In the genomic region with DNA sequence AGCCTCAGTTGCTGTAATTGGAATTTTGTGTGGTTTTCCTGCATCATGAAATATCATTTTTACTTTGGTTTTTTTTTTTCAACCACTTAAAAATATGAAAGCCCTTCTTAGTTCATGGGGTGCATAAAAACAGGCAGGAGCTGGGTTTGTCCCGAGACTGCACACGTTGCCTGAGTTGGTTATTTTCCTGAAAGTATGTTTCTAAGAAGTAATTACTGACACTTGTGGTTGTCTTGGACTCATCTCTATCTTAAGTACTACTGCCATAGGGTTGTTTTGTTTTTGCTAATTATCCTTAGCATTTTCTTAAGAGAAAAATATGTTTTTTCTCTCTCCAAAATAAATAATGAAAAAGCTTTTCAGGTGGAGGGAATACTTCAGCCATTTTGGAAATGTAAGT, we compare ENCODE assay signal across 1 cellular context.
TF ChIP-seq lines count a peak whose summit lies in the region.

No MANE protein-coding gene starts in this region.

TF ChIP-seq in GM12878, 131 proteins besides CTCF, POLR2A, EP300 and RAD21:
- TF ChIP-seq, protein P1, sequence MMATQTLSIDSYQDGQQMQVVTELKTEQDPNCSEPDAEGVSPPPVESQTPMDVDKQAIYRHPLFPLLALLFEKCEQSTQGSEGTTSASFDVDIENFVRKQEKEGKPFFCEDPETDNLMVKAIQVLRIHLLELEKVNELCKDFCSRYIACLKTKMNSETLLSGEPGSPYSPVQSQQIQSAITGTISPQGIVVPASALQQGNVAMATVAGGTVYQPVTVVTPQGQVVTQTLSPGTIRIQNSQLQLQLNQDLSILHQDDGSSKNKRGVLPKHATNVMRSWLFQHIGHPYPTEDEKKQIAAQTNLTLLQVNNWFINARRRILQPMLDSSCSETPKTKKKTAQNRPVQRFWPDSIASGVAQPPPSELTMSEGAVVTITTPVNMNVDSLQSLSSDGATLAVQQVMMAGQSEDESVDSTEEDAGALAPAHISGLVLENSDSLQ (IDR thresholded peaks at IDR 0.05): no peak
- TF ChIP-seq, protein P2, sequence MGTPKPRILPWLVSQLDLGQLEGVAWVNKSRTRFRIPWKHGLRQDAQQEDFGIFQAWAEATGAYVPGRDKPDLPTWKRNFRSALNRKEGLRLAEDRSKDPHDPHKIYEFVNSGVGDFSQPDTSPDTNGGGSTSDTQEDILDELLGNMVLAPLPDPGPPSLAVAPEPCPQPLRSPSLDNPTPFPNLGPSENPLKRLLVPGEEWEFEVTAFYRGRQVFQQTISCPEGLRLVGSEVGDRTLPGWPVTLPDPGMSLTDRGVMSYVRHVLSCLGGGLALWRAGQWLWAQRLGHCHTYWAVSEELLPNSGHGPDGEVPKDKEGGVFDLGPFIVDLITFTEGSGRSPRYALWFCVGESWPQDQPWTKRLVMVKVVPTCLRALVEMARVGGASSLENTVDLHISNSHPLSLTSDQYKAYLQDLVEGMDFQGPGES (IDR thresholded peaks at IDR 0.05): no peak
- TF ChIP-seq NFXL1 (IDR thresholded peaks at IDR 0.05; ENCODE audit: borderline replicate concordance) (no peak), MYB (IDR thresholded peaks at IDR 0.05; ENCODE audit: borderline replicate concordance, low read depth, low read length) (no peak), BRCA1 (IDR thresholded peaks at IDR 0.05; ENCODE audit: low read depth, low read length) (no peak), ZNF274 (IDR thresholded peaks at IDR 0.05; ENCODE audit: insufficient read depth, insufficient read length) (no peak), ZZZ3 (IDR thresholded peaks at IDR 0.05; ENCODE audit: control insufficient read depth, insufficient read length, low read depth) (no peak), SRF (IDR thresholded peaks at IDR 0.05; ENCODE audit: low read depth in 2 of 2, low read length in 2 of 2) (no peak)
- TF ChIP-seq, protein P3, sequence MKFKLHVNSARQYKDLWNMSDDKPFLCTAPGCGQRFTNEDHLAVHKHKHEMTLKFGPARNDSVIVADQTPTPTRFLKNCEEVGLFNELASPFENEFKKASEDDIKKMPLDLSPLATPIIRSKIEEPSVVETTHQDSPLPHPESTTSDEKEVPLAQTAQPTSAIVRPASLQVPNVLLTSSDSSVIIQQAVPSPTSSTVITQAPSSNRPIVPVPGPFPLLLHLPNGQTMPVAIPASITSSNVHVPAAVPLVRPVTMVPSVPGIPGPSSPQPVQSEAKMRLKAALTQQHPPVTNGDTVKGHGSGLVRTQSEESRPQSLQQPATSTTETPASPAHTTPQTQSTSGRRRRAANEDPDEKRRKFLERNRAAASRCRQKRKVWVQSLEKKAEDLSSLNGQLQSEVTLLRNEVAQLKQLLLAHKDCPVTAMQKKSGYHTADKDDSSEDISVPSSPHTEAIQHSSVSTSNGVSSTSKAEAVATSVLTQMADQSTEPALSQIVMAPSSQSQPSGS (IDR thresholded peaks at IDR 0.05; ENCODE audit: low read length): no peak
- TF ChIP-seq, protein P4, sequence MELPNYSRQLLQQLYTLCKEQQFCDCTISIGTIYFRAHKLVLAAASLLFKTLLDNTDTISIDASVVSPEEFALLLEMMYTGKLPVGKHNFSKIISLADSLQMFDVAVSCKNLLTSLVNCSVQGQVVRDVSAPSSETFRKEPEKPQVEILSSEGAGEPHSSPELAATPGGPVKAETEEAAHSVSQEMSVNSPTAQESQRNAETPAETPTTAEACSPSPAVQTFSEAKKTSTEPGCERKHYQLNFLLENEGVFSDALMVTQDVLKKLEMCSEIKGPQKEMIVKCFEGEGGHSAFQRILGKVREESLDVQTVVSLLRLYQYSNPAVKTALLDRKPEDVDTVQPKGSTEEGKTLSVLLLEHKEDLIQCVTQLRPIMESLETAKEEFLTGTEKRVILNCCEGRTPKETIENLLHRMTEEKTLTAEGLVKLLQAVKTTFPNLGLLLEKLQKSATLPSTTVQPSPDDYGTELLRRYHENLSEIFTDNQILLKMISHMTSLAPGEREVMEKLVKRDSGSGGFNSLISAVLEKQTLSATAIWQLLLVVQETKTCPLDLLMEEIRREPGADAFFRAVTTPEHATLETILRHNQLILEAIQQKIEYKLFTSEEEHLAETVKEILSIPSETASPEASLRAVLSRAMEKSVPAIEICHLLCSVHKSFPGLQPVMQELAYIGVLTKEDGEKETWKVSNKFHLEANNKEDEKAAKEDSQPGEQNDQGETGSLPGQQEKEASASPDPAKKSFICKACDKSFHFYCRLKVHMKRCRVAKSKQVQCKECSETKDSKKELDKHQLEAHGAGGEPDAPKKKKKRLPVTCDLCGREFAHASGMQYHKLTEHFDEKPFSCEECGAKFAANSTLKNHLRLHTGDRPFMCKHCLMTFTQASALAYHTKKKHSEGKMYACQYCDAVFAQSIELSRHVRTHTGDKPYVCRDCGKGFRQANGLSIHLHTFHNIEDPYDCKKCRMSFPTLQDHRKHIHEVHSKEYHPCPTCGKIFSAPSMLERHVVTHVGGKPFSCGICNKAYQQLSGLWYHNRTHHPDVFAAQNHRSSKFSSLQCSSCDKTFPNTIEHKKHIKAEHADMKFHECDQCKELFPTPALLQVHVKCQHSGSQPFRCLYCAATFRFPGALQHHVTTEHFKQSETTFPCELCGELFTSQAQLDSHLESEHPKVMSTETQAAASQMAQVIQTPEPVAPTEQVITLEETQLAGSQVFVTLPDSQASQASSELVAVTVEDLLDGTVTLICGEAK (IDR thresholded peaks at IDR 0.05; ENCODE audit: borderline replicate concordance): no peak
- TF ChIP-seq, protein P5, sequence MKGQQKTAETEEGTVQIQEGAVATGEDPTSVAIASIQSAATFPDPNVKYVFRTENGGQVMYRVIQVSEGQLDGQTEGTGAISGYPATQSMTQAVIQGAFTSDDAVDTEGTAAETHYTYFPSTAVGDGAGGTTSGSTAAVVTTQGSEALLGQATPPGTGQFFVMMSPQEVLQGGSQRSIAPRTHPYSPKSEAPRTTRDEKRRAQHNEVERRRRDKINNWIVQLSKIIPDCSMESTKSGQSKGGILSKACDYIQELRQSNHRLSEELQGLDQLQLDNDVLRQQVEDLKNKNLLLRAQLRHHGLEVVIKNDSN (IDR thresholded peaks at IDR 0.05; ENCODE audit: borderline replicate concordance, extremely low read length, insufficient read depth, low read depth, low read length): no peak
